Comparison of ENCODE assay signal across 22 cellular contexts in the genomic region with DNA sequence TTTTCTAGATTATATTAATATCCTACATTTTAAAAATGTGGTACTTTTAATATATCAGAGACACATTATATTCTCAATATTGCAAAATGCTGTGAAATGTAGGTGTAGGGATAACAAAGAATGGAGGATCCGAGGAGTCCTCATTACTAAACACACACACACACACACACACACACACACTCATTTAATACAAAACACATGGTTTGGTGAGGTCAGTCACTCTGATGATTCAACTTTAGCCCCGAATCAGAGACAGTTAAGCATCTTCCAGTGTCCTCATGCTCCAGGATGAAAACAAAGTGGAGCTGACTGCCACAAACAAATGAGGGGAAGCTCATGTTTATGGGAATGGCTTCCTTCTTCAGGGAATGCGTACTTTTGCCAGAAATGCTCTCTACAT.
DNase-seq lines count a peak whose midpoint lies in the region; TF ChIP-seq lines count a peak whose summit lies in the region.
"Had no signal": no experiment of that assay in that cellular context is flagged by ENCODE, and none has a peak within 500 bp of the region (broad histone marks: within the 10 kb centered on the region; RNA-seq: fewer than 3 reads in every experiment).

No MANE protein-coding gene starts in this region.

- WGBS in sigmoid colon, 2 donors, result 72 to 76% methylated on average over 3 of the region's 3 CpGs

- CTCF ChIA-PET in AG04449 (lab: Yijun Ruan, JAX), result no interaction called here

- intact Hi-C loops in sigmoid colon (cut with DNase I), result no loop called here

- POLR2A ChIA-PET in AG04449 (lab: Yijun Ruan, JAX), result no interaction called here

- no peaks in the 10 kb centered on the region for H3K27me3 ChIP-seq in sigmoid colon
- H3K27me3 ChIP-seq: gastroesophageal sphincter, tibial nerve had no signal

- H3K9me3 ChIP-seq in sigmoid colon, result no peaks in the 10 kb centered on the region
- H3K9me3 ChIP-seq: gastroesophageal sphincter, tibial nerve had no signal

- DNase-seq in AG04449 (ENCODE audit: low read depth, low spot score) (peak; percentile 46), GM04504 (ENCODE audit: low read depth) (peak; percentile 66), amniotic epithelial cell (ENCODE audit: low read depth) (peak; percentile 56), foreskin fibroblast (peak; percentile 88 to 92), middle frontal gyrus (ENCODE audit: extremely low spot score, low spot score) (no peak), sigmoid colon (no peak), DMS79 treated with DMSO at 0.1 percent for 48 hours (lab: John Stamatoyannopoulos, UW) (no peak), NCI-H128 (lab: John Stamatoyannopoulos, UW; ENCODE audit: unreplicated experiment) (no peak)
- DNase-seq: activated naive CD4-positive, alpha-beta T cell treated with Interleukin-2 at 50 U/mL for 16 hours; activated T-cell treated with anti-CD3 and anti-CD28 coated beads, Interleukin-2, amount 50 U/mL, for 24 hours; central memory CD4-positive, alpha-beta T cell; dermis blood vessel endothelial cell; KBM-7; MV-4-11; NCI-H1694; NCI-H2171 treated with DMSO at 0.1 percent for 48 hours; stimulated activated CD4-positive, alpha-beta T cell treated with anti-CD3 and anti-CD28 coated beads, Interleukin-4, amount 100 ng/mL, for 24 hours; stimulated activated naive CD4-positive, alpha-beta T cell treated with Interleukin-2 at 50 U/mL for 16 hours had no signal

- H3K4me1 ChIP-seq in sigmoid colon, result no peaks in the 10 kb centered on the region
- H3K4me1 ChIP-seq: gastroesophageal sphincter, tibial nerve had no signal

- TF ChIP-seq EP300 in sigmoid colon (IDR thresholded peaks at IDR 0.05), result no peak

- TF ChIP-seq CTCF in AG04449 (IDR thresholded peaks at IDR 0.05; ENCODE audit: insufficient read depth, low read length, missing control alignments) (no peak), foreskin fibroblast (IDR thresholded peaks at IDR 0.05; ENCODE audit: low read depth, low read length) (no peak), sigmoid colon (IDR thresholded peaks at IDR 0.05) (no peak)

- H3K4me3 ChIP-seq in AG04449 (ENCODE audit: low read depth, low read length) (no peak overlapping the region), foreskin fibroblast (ENCODE audit: low read depth in 1 of 2, low read length in 2 of 2) (no peak overlapping the region), sigmoid colon (no peak overlapping the region)
- H3K4me3 ChIP-seq: gastroesophageal sphincter, lung, tibial nerve had no signal

- no peak overlapping the region for H3K27ac ChIP-seq in sigmoid colon
- H3K27ac ChIP-seq: 22Rv1, gastroesophageal sphincter, tibial nerve had no signal

- TF ChIP-seq POLR2A in sigmoid colon (IDR thresholded peaks at IDR 0.05), result no peak

- H3K36me3 ChIP-seq in sigmoid colon, result no peaks in the 10 kb centered on the region
- H3K36me3 ChIP-seq: gastroesophageal sphincter, tibial nerve had no signal

Comparison
In these comparisons a context has a peak if more than half of its experiments do, and no peak if none do; other contexts are left out.
1. DNase-seq: peak in AG04449 (single experiment), GM04504 (single experiment), amniotic epithelial cell (single experiment) and foreskin fibroblast (2 of 2); none in middle frontal gyrus (single experiment), sigmoid colon (single experiment), DMS79 treated with DMSO at 0.1 percent for 48 hours (single experiment) and NCI-H128 (single experiment).